In genomic region chr1:212856755-212857154, GRCh38 we compare ENCODE assay signal across 14 cellular contexts. TPM values are rescaled to one million over a fixed set of nuclear protein-coding genes. Genes with fewer than 3 reads are reported as not detected.
A peak's percentile ranks its signal among the peaks of the same experiment; 100 is the strongest.
DNase-seq lines count a peak whose midpoint lies in the region; ATAC-seq and TF ChIP-seq lines count a peak whose summit lies in the region.
"Had no signal": no experiment of that assay in that cellular context is flagged by ENCODE, and none has a peak within 500 bp of the region (broad histone marks: within the 10 kb centered on the region; RNA-seq: fewer than 3 reads in every experiment).

No MANE protein-coding gene starts in this region.

- peaks cover 9% of the 10 kb centered on the region for H3K4me1 ChIP-seq in IMR-90 (ENCODE audit: control insufficient read depth, insufficient read depth, low read length)

- no peak overlapping the region for H3K4me2 ChIP-seq in IMR-90 (ENCODE audit: low read depth, low read length)

- no peak overlapping the region for H3K9ac ChIP-seq in IMR-90 (ENCODE audit: low read depth, low read length)

- TF ChIP-seq POLR2A in IMR-90 (IDR thresholded peaks at IDR 0.05; ENCODE audit: low read depth, low read length) (no peak), GM18505 (IDR thresholded peaks at IDR 0.05; ENCODE audit: borderline replicate concordance, extremely low read depth, insufficient read depth, insufficient read length) (no peak)

- H2BK15ac ChIP-seq in IMR-90 (ENCODE audit: low read depth, low read length), result no peak overlapping the region

- no peak overlapping the region for H3K4ac ChIP-seq in IMR-90 (ENCODE audit: low read depth, low read length)

- H3K27ac ChIP-seq in IMR-90 (ENCODE audit: insufficient read depth, low read length), result no peak overlapping the region

- H3K36me3 ChIP-seq in IMR-90 (ENCODE audit: control insufficient read depth, insufficient read depth, low read length), result no peaks in the 10 kb centered on the region
- H3K36me3 ChIP-seq: brain microvascular endothelial cell, heart left ventricle had no signal

- H3K18ac ChIP-seq in IMR-90 (ENCODE audit: low read depth, low read length), result no peak overlapping the region

- no peak overlapping the region for H3K4me3 ChIP-seq in IMR-90 (ENCODE audit: insufficient read depth, low read depth, low read length)

- DNase-seq in Calu3 (no peak), IMR-90 (no peak), chondrocyte (ENCODE audit: low spot score) (no peak), neural crest cell (ENCODE audit: low read depth, low spot score) (no peak), kidney tubule cell (ENCODE audit: low spot score) (no peak), RPMI8226 (no peak), head of caudate nucleus (no peak)
- DNase-seq: brain microvascular endothelial cell; GF-D8; NCI-H146; stimulated activated naive CD8-positive, alpha-beta T cell treated with anti-CD3 and anti-CD28 coated beads, Interleukin-15, Interleukin-2, amounts not matched to agents 100 U/mL and 50 U/mL, for 24 hours; T-helper 9 cell had no signal

- no peak for TF ChIP-seq RAD21 in IMR-90 (IDR thresholded peaks at IDR 0.05; ENCODE audit: low read length)

- 100% methylated on average over 2 of the region's 16 CpGs; no CpG with 5 or more reads in 1 of the 2 experiments for WGBS in IMR-90 (ENCODE audit: extremely low coverage in 2 of 2, insufficient read length in 1 of 2), 2 experiments

- in situ Hi-C loops in IMR-90 (cut with MboI; ENCODE audit: low sequenced_read_pairs), result no loop called here

- TF ChIP-seq CTCF in Calu3 (IDR thresholded peaks at IDR 0.05; ENCODE audit: unreplicated experiment), result no peak
- no peak for TF ChIP-seq CTCF in IMR-90 (conservative IDR thresholded peaks at IDR 0.05; ENCODE audit: low read depth, low read length)
- no peak for TF ChIP-seq CTCF in chondrocyte (IDR thresholded peaks at IDR 0.05)
- TF ChIP-seq CTCF in neural crest cell (conservative IDR thresholded peaks at IDR 0.05), result no peak

- no peaks in the 10 kb centered on the region for H3K27me3 Mint-ChIP-seq in Calu3 (ENCODE audit: unreplicated experiment)
- no peaks in the 10 kb centered on the region for H3K27me3 Mint-ChIP-seq in chondrocyte (ENCODE audit: low read depth)
- no peaks in the 10 kb centered on the region for H3K27me3 Mint-ChIP-seq in neural crest cell (ENCODE audit: low read depth)

- peaks cover 9% of the 10 kb centered on the region for H3K9me1 ChIP-seq in IMR-90 (ENCODE audit: insufficient read depth, low read length)

- intact Hi-C loops in Calu3 (cut with micrococcal nuclease; ENCODE audit: unreplicated experiment) (loop anchor here (2.0 kb wide), 1 partner anchor 64 kb away; no protein-coding TSS in a partner anchor), IMR-90 (cut with micrococcal nuclease) (loop anchor here (5.0 kb wide), 1 partner anchor 34 kb away; no protein-coding TSS in a partner anchor), head of caudate nucleus (cut with DNase I) (no loop called here)

- no peaks in the 10 kb centered on the region for H3K9me3 ChIP-seq in IMR-90 (ENCODE audit: control insufficient read depth, insufficient read depth, low read length)
- H3K9me3 ChIP-seq: heart left ventricle had no signal

- H4K8ac ChIP-seq in IMR-90 (ENCODE audit: low read depth in 2 of 2, low read length in 2 of 2), result peak overlapping the region in 1 of 2 experiments; percentile 9; a peak in 1 of 4 replicates

- H3K9me3 Mint-ChIP-seq in Calu3 (ENCODE audit: low read depth, unreplicated experiment) (peaks cover 2% of the 10 kb centered on the region), chondrocyte (ENCODE audit: low read depth) (no peaks in the 10 kb centered on the region), neural crest cell (no peaks in the 10 kb centered on the region)

- H2AFZ ChIP-seq in IMR-90 (replicated peaks; ENCODE audit: low read length, poor library complexity), result peak overlapping the region; percentile 35

- ATAC-seq in IMR-90 (ENCODE audit: low read depth), result no peak
- ATAC-seq in GM18505 (IDR thresholded peaks at IDR 0.05; ENCODE audit: unreplicated experiment), result no peak

- peaks cover 42% of the 10 kb centered on the region for H3K36me3 Mint-ChIP-seq in Calu3 (ENCODE audit: insufficient read depth, unreplicated experiment)
- no peaks in the 10 kb centered on the region for H3K36me3 Mint-ChIP-seq in chondrocyte (ENCODE audit: low read depth)
- peaks cover 13% of the 10 kb centered on the region for H3K36me3 Mint-ChIP-seq in neural crest cell (ENCODE audit: low read depth)

- no peak overlapping the region for H3K14ac ChIP-seq in IMR-90 (replicated peaks; ENCODE audit: low read depth, low read length)

- peak overlapping the region; percentile 8; the same call in 1 of the 2 replicates for H3K23ac ChIP-seq in IMR-90 (ENCODE audit: low read depth, low read length)

- H3K79me1 ChIP-seq in IMR-90 (ENCODE audit: low read depth in 1 of 2, low read length in 2 of 2), result peaks cover 5 to 32% of the 10 kb centered on the region in 2 experiments; a peak in 3 of 4 replicates

- H3K27ac Mint-ChIP-seq in Calu3 (ENCODE audit: unreplicated experiment) (no peak overlapping the region), chondrocyte (ENCODE audit: unreplicated experiment) (peak overlapping the region; percentile 17), neural crest cell (ENCODE audit: unreplicated experiment) (no peak overlapping the region)

- H3K4me1 Mint-ChIP-seq in Calu3 (ENCODE audit: low read depth, unreplicated experiment) (peaks cover 25% of the 10 kb centered on the region), chondrocyte (ENCODE audit: low read depth) (peaks cover 3% of the 10 kb centered on the region), neural crest cell (peaks cover 24% of the 10 kb centered on the region)

- POLR2A ChIA-PET in IMR-90 (lab: Charles Lee; ENCODE audit: unreplicated experiment), result no interaction called here

- H4K20me1 ChIP-seq in IMR-90 (ENCODE audit: insufficient read depth, low read length), result no peaks in the 10 kb centered on the region

- BruUV-seq in Calu3 (replicated peaks; lab: Mats Ljungman, UMichigan) (TSS peak; percentile 59), IMR-90 (replicated peaks; lab: Mats Ljungman, UMichigan) (no TSS peak)

- H3K4me3 Mint-ChIP-seq in Calu3 (ENCODE audit: low read depth, unreplicated experiment) (no peak overlapping the region), chondrocyte (ENCODE audit: unreplicated experiment) (peak overlapping the region; percentile 31), neural crest cell (peak overlapping the region; percentile 83)

- no peak overlapping the region for H4K91ac ChIP-seq in IMR-90 (ENCODE audit: insufficient read depth, low read depth, low read length)

- H3K56ac ChIP-seq in IMR-90 (ENCODE audit: extremely low read depth, insufficient read depth, low read length), result no peak overlapping the region

- no peaks in the 10 kb centered on the region for H3K27me3 ChIP-seq in IMR-90 (ENCODE audit: control insufficient read depth, insufficient read depth, low read length)
- H3K27me3 ChIP-seq: brain microvascular endothelial cell, heart left ventricle had no signal

- 0 out of 2 replicates have a peak overlapping the region, but pooled peaks have one; percentile 7 for H2AK5ac ChIP-seq in IMR-90 (ENCODE audit: low read depth, low read length)

- no peak overlapping the region for H2BK120ac ChIP-seq in IMR-90 (ENCODE audit: low read depth, low read length)

- H2BK5ac ChIP-seq in IMR-90 (ENCODE audit: low read depth, low read length, poor library complexity, severe bottlenecking), result no peak overlapping the region

- CTCF ChIA-PET in Calu3 (lab: Charles Lee), result interaction anchor here (0.7 to 1.9 kb wide), 3 partner anchors 23 to 826 kb away, joined by 4 to 19 read pairs (median 12); no protein-coding TSS in a partner anchor
- CTCF ChIA-PET in IMR-90 (lab: Yijun Ruan, JAX), result interaction anchor here (0.7 kb wide), 2 partner anchors 44 to 307 kb away, joined by 3 to 5 read pairs; no protein-coding TSS in a partner anchor

- no peak overlapping the region for H2BK20ac ChIP-seq in IMR-90 (ENCODE audit: low read depth, low read length)

- H4K5ac ChIP-seq in IMR-90 (ENCODE audit: low read depth, low read length), result no peak overlapping the region

- no peak overlapping the region for H2AK9ac ChIP-seq in IMR-90 (replicated peaks; ENCODE audit: low read depth, low read length, poor library complexity)

- dilution Hi-C loops in IMR-90 (cut with HindIII; ENCODE audit: low sequenced_read_pairs, unreplicated experiment), result no loop called here

TF ChIP-seq in IMR-90, 13 proteins besides CTCF, POLR2A, EP300 and RAD21:
- TF ChIP-seq SMC3 (IDR thresholded peaks at IDR 0.05; ENCODE audit: low read depth, low read length), result no peak
- TF ChIP-seq MXI1 (IDR thresholded peaks at IDR 0.05; ENCODE audit: borderline replicate concordance, low read depth, low read length), result no peak
- TF ChIP-seq FOS (IDR thresholded peaks at IDR 0.05; ENCODE audit: low read depth, low read length), result no peak
- TF ChIP-seq CHD1 (IDR thresholded peaks at IDR 0.05; ENCODE audit: low read depth, low read length), result no peak
- no peak for TF ChIP-seq RFX5 (IDR thresholded peaks at IDR 0.05; ENCODE audit: low read depth, low read length)
- no peak for TF ChIP-seq ELK1 (IDR thresholded peaks at IDR 0.05; ENCODE audit: borderline replicate concordance, low read depth, low read length)

RNA-seq across cellular contexts. Expression of gene FLVCR1, which starts 1.3 kb away (rescaled TPM):
- total RNA-seq in Calu3 (2022) (26.0 and 27.2 TPM in 2 replicates), IMR-90 (2012; rRNA removed) (3.9 and 6.7 TPM in 2 replicates), chondrocyte (4.4 to 5.4 TPM (median 5.4 TPM) in 3 replicates), neural crest cell (31.4 and 33.0 TPM in 2 replicates)
- polyA plus RNA-seq in IMR-90 (2012; rRNA removed), result 1.9 and 2.4 TPM in 2 replicates
- polyA plus RNA-seq in IMR-90 (2012; cell fraction: cytosol; rRNA removed), result 0.67 and 0.69 TPM in 2 replicates
- 3.9 and 9.4 TPM in 2 replicates for polyA plus RNA-seq in IMR-90 (2012; cell fraction: nucleus; rRNA removed; ENCODE audit: low replicate concordance)

RNA-seq across cellular contexts. Expression of gene SPATA45, which starts 9.3 kb away (rescaled TPM):
- total RNA-seq in Calu3 (2022), result 0.80 and 1.1 TPM in 2 replicates
- total RNA-seq in IMR-90 (2012; rRNA removed), result not detected in 2 replicates
- not detected in 2 replicates for polyA plus RNA-seq in IMR-90 (2012; rRNA removed)
- not detected in 2 replicates for polyA plus RNA-seq in IMR-90 (2012; cell fraction: cytosol; rRNA removed)
- polyA plus RNA-seq in IMR-90 (2012; cell fraction: nucleus; rRNA removed; ENCODE audit: low replicate concordance), result not detected in 2 replicates
- total RNA-seq in chondrocyte, result 0.47 to 1.3 TPM in 2 of 3 replicates, not detected in the other
- 0.68 and 1.3 TPM in 2 replicates for total RNA-seq in neural crest cell
- total RNA-seq: heart left ventricle had no signal
- polyA plus RNA-seq: heart left ventricle had no signal
